ENCODE assay signal across 18 cellular contexts in the genomic region with DNA sequence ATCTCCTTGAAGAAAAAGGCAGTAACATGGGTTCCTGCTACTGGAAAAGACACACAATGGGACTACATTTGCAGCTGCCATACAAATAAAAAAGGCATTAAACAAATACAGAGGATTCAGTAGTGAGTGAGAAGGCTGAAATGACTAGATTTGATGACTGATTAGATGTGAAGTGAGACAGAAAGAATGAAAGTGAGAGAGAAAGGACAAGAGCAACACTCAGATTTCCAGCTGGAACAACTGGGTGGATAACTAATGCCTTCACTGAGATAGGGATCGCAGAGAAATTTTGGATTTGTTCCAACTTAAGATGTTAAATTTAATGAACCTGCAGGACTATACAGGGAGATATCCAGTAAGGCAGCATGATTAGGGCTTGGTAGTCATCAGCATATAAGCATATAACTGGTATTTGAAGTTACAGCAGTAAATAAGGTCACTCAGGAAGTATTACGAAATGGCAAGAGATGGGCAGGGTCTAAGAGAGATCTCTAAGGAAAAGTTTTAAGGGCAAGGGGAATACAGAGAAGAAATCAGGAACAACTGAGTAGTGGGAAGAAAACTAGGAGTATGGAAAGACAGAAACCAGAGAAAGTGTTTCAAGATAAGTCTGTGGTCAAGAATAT. TPM values are rescaled to one million over a fixed set of nuclear protein-coding genes. Genes with fewer than 3 reads are reported as not detected.
DNase-seq lines count a peak whose midpoint lies in the region; ATAC-seq, FAIRE-seq and TF ChIP-seq lines count a peak whose summit lies in the region.
"Had no signal": no experiment of that assay in that cellular context is flagged by ENCODE, and none has a peak within 500 bp of the region (broad histone marks: within the 10 kb centered on the region; RNA-seq: fewer than 3 reads in every experiment).

No MANE protein-coding gene starts in this region.

- H3K4me1 ChIP-seq in right cardiac atrium (ENCODE audit: control insufficient read depth, insufficient read depth, low read length) (peaks cover 4% of the 10 kb centered on the region), left ventricle myocardium inferior (peaks cover 64% of the 10 kb centered on the region), mucosa of descending colon (ENCODE audit: low read depth) (peaks cover 7% of the 10 kb centered on the region)

- POLR2A ChIA-PET in activated B cell treated with CpG ODN at 0.5 μM for 24 hours (lab: Charles Lee), result interaction anchor here (1.3 kb wide), 1 partner anchor 9 kb away, joined by 23 read pairs; a partner anchor contains a TSS

- no peaks in the 10 kb centered on the region for H3K36me3 ChIP-seq in left ventricle myocardium inferior
- no peaks in the 10 kb centered on the region for H3K36me3 ChIP-seq in mucosa of descending colon (ENCODE audit: low read depth)

- DNase-seq in right cardiac atrium (no peak), left ventricle myocardium inferior (no peak), activated B cell treated with CpG ODN at 0.5 μM for 24 hours (no peak), mucosa of descending colon (no peak), NCI-H2196 (lab: John Stamatoyannopoulos, UW; ENCODE audit: unreplicated experiment) (no peak), H54 (ENCODE audit: insufficient read length, low spot score) (no peak)
- no peak for DNase-seq in stimulated activated CD4-positive, alpha-beta T cell treated with anti-CD3 and anti-CD28 coated beads, Interleukin-15, amount 100 ng/mL, for 24 hours
- DNase-seq: activated CD4-positive, alpha-beta T cell treated with anti-CD3 and anti-CD28 coated beads, Interleukin-2, amount 10 ng/mL, durations not matched to agents 7 days and 5 days; AML-193; KG1; NCI-H187; NCI-H526 treated with DMSO at 0.1 percent for 48 hours; RPMI8226; stimulated activated naive CD4-positive, alpha-beta T cell treated with Interleukin-2 at 50 U/mL for 16 hours had no signal

- no peak overlapping the region for H3K27ac ChIP-seq in right cardiac atrium (ENCODE audit: low read length)
- H3K27ac ChIP-seq in left ventricle myocardium inferior (replicated peaks), result no peak overlapping the region
- H3K27ac ChIP-seq: skin epidermis had no signal

- no peak for TF ChIP-seq CTCF in left ventricle myocardium inferior (IDR thresholded peaks at IDR 0.05; ENCODE audit: borderline replicate concordance)
- TF ChIP-seq CTCF in activated B cell treated with CpG ODN at 0.5 μM for 24 hours (IDR thresholded peaks at IDR 0.05), result no peak
- TF ChIP-seq CTCF in mucosa of descending colon (IDR thresholded peaks at IDR 0.05), result no peak

- CTCF ChIA-PET in activated B cell treated with CpG ODN at 0.5 μM for 24 hours (lab: Charles Lee), result interaction anchor here (2.8 kb wide), 1 partner anchor 8 kb away, joined by 13 read pairs; a partner anchor contains a TSS

- H3K9me3 ChIP-seq in right cardiac atrium (ENCODE audit: control insufficient read depth, low read length), result no peaks in the 10 kb centered on the region
- H3K9me3 ChIP-seq in left ventricle myocardium inferior (replicated peaks), result no peaks in the 10 kb centered on the region
- H3K9me3 ChIP-seq in mucosa of descending colon, result no peaks in the 10 kb centered on the region

- intact Hi-C loops in right cardiac atrium (cut with DNase I), result no loop called here
- intact Hi-C loops in left ventricle myocardium inferior (cut with micrococcal nuclease), result no loop called here
- intact Hi-C loops in activated B cell treated with CpG ODN at 0.5 μM for 24 hours (cut with micrococcal nuclease), result loop anchor here (5.0 kb wide), 1 partner anchor 660 kb away; no protein-coding TSS in a partner anchor
- intact Hi-C loops in mucosa of descending colon (cut with DNase I, micrococcal nuclease), result no loop called here

- peak; percentile 37 to 54 for ATAC-seq in right cardiac atrium
- ATAC-seq in activated B cell treated with CpG ODN at 0.5 μM for 24 hours (ENCODE audit: low read depth), result no peak
- ATAC-seq in mucosa of descending colon, result peak; percentile 51
- no peak for ATAC-seq in HG03280 (IDR thresholded peaks at IDR 0.05; ENCODE audit: unreplicated experiment)

- no peaks in the 10 kb centered on the region for H3K27me3 ChIP-seq in right cardiac atrium (ENCODE audit: control insufficient read depth, insufficient read depth)
- H3K27me3 ChIP-seq in left ventricle myocardium inferior (ENCODE audit: low read depth), result no peaks in the 10 kb centered on the region

- 53% methylated on average over 2 of the region's 2 CpGs for WGBS in right cardiac atrium

- H3K4me1 Mint-ChIP-seq in activated B cell treated with CpG ODN at 0.5 μM for 24 hours, result peaks cover 47% of the 10 kb centered on the region

- no peak for TF ChIP-seq POLR2A in H54 (IDR thresholded peaks at IDR 0.05; ENCODE audit: low read depth, low read length)

- peaks cover 19% of the 10 kb centered on the region for H3K36me3 Mint-ChIP-seq in activated B cell treated with CpG ODN at 0.5 μM for 24 hours (ENCODE audit: low read depth)

- no peak for FAIRE-seq in H54 (lab: Jason Lieb, UNC)

- H3K4me3 ChIP-seq in right cardiac atrium (ENCODE audit: low read length), result no peak overlapping the region
- no peak overlapping the region for H3K4me3 ChIP-seq in left ventricle myocardium inferior
- H3K4me3 ChIP-seq in mucosa of descending colon, result no peak overlapping the region
- H3K4me3 ChIP-seq: skin epidermis had no signal

- H3K9me3 Mint-ChIP-seq in activated B cell treated with CpG ODN at 0.5 μM for 24 hours, result no peaks in the 10 kb centered on the region
- H3K9me3 Mint-ChIP-seq: activated CD4-positive, alpha-beta T cell treated with anti-CD3 and anti-CD28 coated beads, Interleukin-2, amount 10 ng/mL, durations not matched to agents 7 days and 5 days; activated T-helper 2 cell treated with anti-CD3 and anti-CD28 coated beads, Interferon-gamma antibody, Interleukin-2, Interleukin-4, amounts not matched to agents 10 μg/mL and 5 μg/mL and 100 μg/mL, durations not matched to agents 14 hours and 24 hours and 36 hours; T-helper 2 cell treated with Interferon-gamma antibody and Interleukin-4, amounts not matched to agents 5 μg/mL and 100 μg/mL, for 36 hours had no signal

- H3K4me3 Mint-ChIP-seq in activated B cell treated with CpG ODN at 0.5 μM for 24 hours, result no peak overlapping the region
- H3K4me3 Mint-ChIP-seq: activated CD4-positive, alpha-beta T cell treated with anti-CD3 and anti-CD28 coated beads, Interleukin-2, amount 10 ng/mL, durations not matched to agents 7 days and 5 days; T-helper 2 cell treated with Interferon-gamma antibody and Interleukin-4, amounts not matched to agents 5 μg/mL and 100 μg/mL, for 36 hours had no signal

- H3K27me3 Mint-ChIP-seq in activated B cell treated with CpG ODN at 0.5 μM for 24 hours, result no peaks in the 10 kb centered on the region
- H3K27me3 Mint-ChIP-seq: activated CD4-positive, alpha-beta T cell treated with anti-CD3 and anti-CD28 coated beads, Interleukin-2, amount 10 ng/mL, durations not matched to agents 7 days and 5 days had no signal

- peak overlapping the region; percentile 19 for H3K27ac Mint-ChIP-seq in activated B cell treated with CpG ODN at 0.5 μM for 24 hours
- H3K27ac Mint-ChIP-seq: activated CD4-positive, alpha-beta T cell treated with anti-CD3 and anti-CD28 coated beads, Interleukin-2, amount 10 ng/mL, durations not matched to agents 7 days and 5 days; activated T-helper 2 cell treated with anti-CD3 and anti-CD28 coated beads, Interferon-gamma antibody, Interleukin-2, Interleukin-4, amounts not matched to agents 10 μg/mL and 5 μg/mL and 100 μg/mL, durations not matched to agents 14 hours and 24 hours and 36 hours; T-helper 2 cell treated with Interferon-gamma antibody and Interleukin-4, amounts not matched to agents 5 μg/mL and 100 μg/mL, for 36 hours had no signal

RNA-seq across cellular contexts. Expression of a gene that starts 8.1 kb away (rescaled TPM):
- total RNA-seq in right cardiac atrium (10 to 100 TPM in 3 of 4 donors, 1 to 10 TPM in 1; 9.4 to 14.4 (median 13.2) TPM), left ventricle myocardium inferior (9.1 TPM), activated B cell treated with CpG ODN at 0.5 μM for 24 hours (15.8 and 17.5 TPM in 2 replicates), mucosa of descending colon (10 to 100 TPM; 17.5 to 33.9 (median 20.0) TPM)
- polyA plus RNA-seq in right cardiac atrium, result 8.0 TPM

Comparison
In these comparisons a context has a peak if more than half of its experiments do, and no peak if none do; other contexts are left out.
1. ATAC-seq: peak in right cardiac atrium (2 of 2) and mucosa of descending colon (single experiment); none in activated B cell treated with CpG ODN at 0.5 μM for 24 hours (single experiment) and HG03280 (single experiment).